17 cellular contexts compared by ENCODE assay signal in the genomic region with DNA sequence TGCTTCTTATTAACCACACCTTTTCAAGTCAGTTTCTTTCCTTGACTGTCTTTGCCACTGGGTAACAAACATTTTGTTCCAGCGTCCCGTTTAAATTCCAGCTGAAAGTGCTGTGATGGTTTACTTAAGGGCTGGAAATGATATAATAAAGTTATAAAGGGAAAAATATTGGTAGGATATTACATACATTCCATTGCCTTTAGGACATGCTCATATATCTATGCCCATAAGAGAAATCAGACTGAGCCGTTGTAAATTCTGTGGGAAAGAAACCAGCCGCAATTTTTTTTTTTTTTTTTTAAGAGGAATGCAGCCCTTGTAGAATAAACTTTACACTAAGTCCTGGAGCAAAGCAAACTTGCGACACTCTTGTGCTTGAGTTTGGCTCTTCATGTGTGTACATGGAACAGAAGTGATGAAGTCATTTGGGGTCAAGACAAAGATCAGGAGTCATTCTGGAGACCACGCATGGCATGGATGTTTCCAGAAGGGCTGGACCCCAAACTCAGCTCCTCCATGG.
"Had no signal": no experiment of that assay in that cellular context is flagged by ENCODE, and none has a peak within 500 bp of the region (broad histone marks: within the 10 kb centered on the region; RNA-seq: fewer than 3 reads in every experiment).

No MANE protein-coding gene starts in this region.

- H3K27me3 ChIP-seq: thyroid gland, vagina had no signal

- H3K36me3 Mint-ChIP-seq: mesothelial cell of epicardium had no signal

- H3K9me3 ChIP-seq: thyroid gland, vagina had no signal

- H3K27ac Mint-ChIP-seq: activated T-helper 2 cell treated with anti-CD3 and anti-CD28 coated beads, Interferon-gamma antibody, Interleukin-2, Interleukin-4, amounts not matched to agents 10 μg/mL and 5 μg/mL and 100 μg/mL, durations not matched to agents 14 hours and 24 hours and 36 hours; mesothelial cell of epicardium had no signal

- H3K9me3 Mint-ChIP-seq: activated naive CD4-positive, alpha-beta T cell treated with anti-CD3 and anti-CD28 coated beads, Interleukin-2, amount 10 ng/mL, durations not matched to agents 7 days and 5 days; activated T-helper 2 cell treated with anti-CD3 and anti-CD28 coated beads, Interferon-gamma antibody, Interleukin-2, Interleukin-4, amounts not matched to agents 10 μg/mL and 5 μg/mL and 100 μg/mL, durations not matched to agents 14 hours and 24 hours and 36 hours; mesothelial cell of epicardium; naive B cell had no signal

- H3K27ac ChIP-seq: epithelial cell of prostate, thyroid gland, vagina had no signal

- H3K4me3 Mint-ChIP-seq: activated naive CD4-positive, alpha-beta T cell treated with anti-CD3 and anti-CD28 coated beads, Interleukin-2, amount 10 ng/mL, durations not matched to agents 7 days and 5 days; mesothelial cell of epicardium had no signal

- H3K27me3 Mint-ChIP-seq: activated naive CD4-positive, alpha-beta T cell treated with anti-CD3 and anti-CD28 coated beads, Interleukin-2, amount 10 ng/mL, durations not matched to agents 7 days and 5 days; naive B cell had no signal

- DNase-seq: activated CD4-positive, alpha-beta T cell treated with anti-CD3 and anti-CD28 coated beads, Interleukin-2, amount 50 U/mL, for 1 hour; activated CD4-positive, CD25-positive, alpha-beta regulatory T cell; activated naive CD4-positive, alpha-beta T cell treated with anti-CD3 and anti-CD28 coated beads, Interleukin-2, amount 10 ng/mL, durations not matched to agents 7 days and 5 days; central memory CD4-positive, alpha-beta T cell; cortex of kidney; effector memory CD4-positive, alpha-beta T cell; hippocampal formation; kidney glomerular epithelial cell; posterior cingulate gyrus; thyroid gland had no signal

- H3K4me1 Mint-ChIP-seq: mesothelial cell of epicardium had no signal

- FAIRE-seq: TTC549 had no signal

- H3K36me3 ChIP-seq: thyroid gland, vagina had no signal

- H3K4me3 ChIP-seq: skin epidermis, thyroid gland, vagina had no signal

- H3K4me1 ChIP-seq: thyroid gland had no signal
